Comparison of ENCODE assay signal across 9 cellular contexts in genomic region chr1:206734499-206735142, GRCh38. TPM values are rescaled to one million over a fixed set of nuclear protein-coding genes. Genes with fewer than 3 reads are reported as not detected.
A peak's percentile ranks its signal among the peaks of the same experiment; 100 is the strongest.
DNase-seq lines count a peak whose midpoint lies in the region; ATAC-seq lines count a peak whose summit lies in the region.
"Had no signal": no experiment of that assay in that cellular context is flagged by ENCODE, and none has a peak within 500 bp of the region (broad histone marks: within the 10 kb centered on the region; RNA-seq: fewer than 3 reads in every experiment).

No MANE protein-coding gene starts in this region.

- H3K4me3 ChIP-seq in effector memory CD4-positive, alpha-beta T cell (ENCODE audit: insufficient read depth, low read depth, low read length, poor library complexity, severe bottlenecking) = no peak overlapping the region
- H3K4me3 ChIP-seq in thymus (ENCODE audit: low read length) = no peak overlapping the region

- peaks cover 26% of the 10 kb centered on the region for H3K36me3 Mint-ChIP-seq in activated CD4-positive, alpha-beta memory T cell treated with anti-CD3 and anti-CD28 coated beads for 36 hours
- H3K36me3 Mint-ChIP-seq in natural killer cell treated with Interleukin-12 subunit alpha and Interleukin-12 subunit beta and Interleukin-15 and Interleukin-18, amount 100 ng/mL, for 72 hours = peaks cover 14% of the 10 kb centered on the region

- peaks cover 57% of the 10 kb centered on the region for H3K4me1 Mint-ChIP-seq in activated CD4-positive, alpha-beta memory T cell treated with anti-CD3 and anti-CD28 coated beads for 36 hours (ENCODE audit: low read depth)
- peaks cover 63 to 74% of the 10 kb centered on the region in 2 donors for H3K4me1 Mint-ChIP-seq in natural killer cell treated with Interleukin-12 subunit alpha and Interleukin-12 subunit beta and Interleukin-15 and Interleukin-18, amount 100 ng/mL, for 72 hours (ENCODE audit: low read depth in 2 of 2)

- no peak overlapping the region for H3K4me3 Mint-ChIP-seq in activated CD4-positive, alpha-beta memory T cell treated with anti-CD3 and anti-CD28 coated beads for 36 hours
- peak overlapping the region; percentile 10 for H3K4me3 Mint-ChIP-seq in natural killer cell treated with Interleukin-12 subunit alpha and Interleukin-12 subunit beta and Interleukin-15 and Interleukin-18, amount 100 ng/mL, for 72 hours

- H3K4me1 ChIP-seq in effector memory CD4-positive, alpha-beta T cell (ENCODE audit: control insufficient read depth, insufficient read depth, low read length, poor library complexity, severe bottlenecking) = peaks cover 39% of the 10 kb centered on the region
- peaks cover 36% of the 10 kb centered on the region for H3K4me1 ChIP-seq in thymus (ENCODE audit: control insufficient read depth, insufficient read depth, low read length)

- peak in 1 of 2 donors; percentile 52 for ATAC-seq in natural killer cell treated with Interleukin-12 subunit alpha and Interleukin-12 subunit beta and Interleukin-15 and Interleukin-18, amount 100 ng/mL, for 72 hours
- no peak for ATAC-seq in HG03045 (IDR thresholded peaks at IDR 0.05; ENCODE audit: unreplicated experiment)

- POLR2A ChIA-PET in activated CD4-positive, alpha-beta memory T cell treated with anti-CD3 and anti-CD28 coated beads for 36 hours (lab: Charles Lee) = interaction anchor here (0.8 to 1.3 kb wide), 4 partner anchors 56 to 75 kb away, joined by 3 to 7 read pairs (median 4); no protein-coding TSS in a partner anchor

- peaks cover 37% of the 10 kb centered on the region for H3K36me3 ChIP-seq in effector memory CD4-positive, alpha-beta T cell (ENCODE audit: control insufficient read depth, insufficient read depth, low read length)
- peaks cover 43% of the 10 kb centered on the region for H3K36me3 ChIP-seq in thymus (ENCODE audit: control insufficient read depth, insufficient read depth)

- WGBS in thymus = 79% methylated on average over 9 of the region's 9 CpGs

- peak overlapping the region; percentile 16 for H3K27ac Mint-ChIP-seq in activated CD4-positive, alpha-beta memory T cell treated with anti-CD3 and anti-CD28 coated beads for 36 hours
- H3K27ac Mint-ChIP-seq in natural killer cell treated with Interleukin-12 subunit alpha and Interleukin-12 subunit beta and Interleukin-15 and Interleukin-18, amount 100 ng/mL, for 72 hours = peak overlapping the region; percentile 26 to 51

- no peaks in the 10 kb centered on the region for H3K27me3 ChIP-seq in effector memory CD4-positive, alpha-beta T cell (replicated peaks; ENCODE audit: control insufficient read depth, insufficient read depth, low read length, poor library complexity, severe bottlenecking)
- H3K27me3 ChIP-seq in thymus (ENCODE audit: control insufficient read depth, insufficient read depth) = no peaks in the 10 kb centered on the region

- no peaks in the 10 kb centered on the region for H3K27me3 Mint-ChIP-seq in activated CD4-positive, alpha-beta memory T cell treated with anti-CD3 and anti-CD28 coated beads for 36 hours
- no peaks in the 10 kb centered on the region for H3K27me3 Mint-ChIP-seq in natural killer cell treated with Interleukin-12 subunit alpha and Interleukin-12 subunit beta and Interleukin-15 and Interleukin-18, amount 100 ng/mL, for 72 hours

- no peaks in the 10 kb centered on the region for H3K9me3 Mint-ChIP-seq in activated CD4-positive, alpha-beta memory T cell treated with anti-CD3 and anti-CD28 coated beads for 36 hours
- no peaks in the 10 kb centered on the region for H3K9me3 Mint-ChIP-seq in natural killer cell treated with Interleukin-12 subunit alpha and Interleukin-12 subunit beta and Interleukin-15 and Interleukin-18, amount 100 ng/mL, for 72 hours

- CTCF ChIA-PET in activated CD4-positive, alpha-beta memory T cell treated with anti-CD3 and anti-CD28 coated beads for 36 hours (lab: Charles Lee) = interaction anchor here (0.6 to 9.3 kb wide), 68 partner anchors 9 to 333 kb away, joined by 3 to 315 read pairs (median 5); partner anchors contain the start of genes DYRK3, FCMR, IL10 and IL19

- intact Hi-C loops in activated CD4-positive, alpha-beta memory T cell treated with anti-CD3 and anti-CD28 coated beads for 36 hours (cut with micrococcal nuclease) = loop anchor here (1.0 kb wide), 3 partner anchors 8 to 178 kb away; no protein-coding TSS in a partner anchor

- no peaks in the 10 kb centered on the region for H3K9me3 ChIP-seq in effector memory CD4-positive, alpha-beta T cell (ENCODE audit: control insufficient read depth, low read length)
- H3K9me3 ChIP-seq in thymus (ENCODE audit: control insufficient read depth) = no peaks in the 10 kb centered on the region

- DNase-seq in NCI-H2081 (lab: John Stamatoyannopoulos, UW) (peak; percentile 43 to 54), NCI-H2081 treated with DMSO at 0.1 percent for 48 hours (lab: John Stamatoyannopoulos, UW) (no peak), NCI-H187 treated with DMSO at 0.1 percent for 48 hours (lab: John Stamatoyannopoulos, UW) (peak; percentile 38)
- peak; percentile 85 for DNase-seq in activated CD4-positive, alpha-beta memory T cell treated with anti-CD3 and anti-CD28 coated beads for 36 hours
- DNase-seq in effector memory CD4-positive, alpha-beta T cell = peak; percentile 46 to 60 (median 57)
- DNase-seq in natural killer cell treated with Interleukin-12 subunit alpha and Interleukin-12 subunit beta and Interleukin-15 and Interleukin-18, amount 100 ng/mL, for 72 hours (ENCODE audit: low spot score) = no peak

- peak overlapping the region; percentile 14 for H3K27ac ChIP-seq in effector memory CD4-positive, alpha-beta T cell (ENCODE audit: insufficient read depth, low read length, poor library complexity, severe bottlenecking)
- H3K27ac ChIP-seq in thymus (ENCODE audit: low read depth) = peak overlapping the region; percentile 3

RNA-seq across cellular contexts. Expression of gene IL19, which starts 36.0 kb away (rescaled TPM):
- under 1 TPM in 1 of 2 experiments, not detected in 1; 0.21 TPM for total RNA-seq in activated CD4-positive, alpha-beta memory T cell treated with anti-CD3 and anti-CD28 coated beads for 36 hours
- not detected for total RNA-seq in natural killer cell treated with Interleukin-12 subunit alpha and Interleukin-12 subunit beta and Interleukin-15 and Interleukin-18, amount 100 ng/mL, for 72 hours
- polyA plus RNA-seq in thymus = 1.0 TPM
- total RNA-seq: frontal cortex had no signal

RNA-seq across cellular contexts. Expression of gene IL10, which starts 37.7 kb away (rescaled TPM):
- 10 to 100 TPM; 17.3 to 18.5 TPM for total RNA-seq in activated CD4-positive, alpha-beta memory T cell treated with anti-CD3 and anti-CD28 coated beads for 36 hours
- under 1 TPM in 1 of 2 donors, not detected in 1; 0.95 TPM for total RNA-seq in natural killer cell treated with Interleukin-12 subunit alpha and Interleukin-12 subunit beta and Interleukin-15 and Interleukin-18, amount 100 ng/mL, for 72 hours
- 19.1 TPM for polyA plus RNA-seq in thymus

RNA-seq across cellular contexts. Expression of gene MAPKAPK2, which starts 49.9 kb away (rescaled TPM):
- 10 to 100 TPM; 96.9 to 97.4 TPM for total RNA-seq in activated CD4-positive, alpha-beta memory T cell treated with anti-CD3 and anti-CD28 coated beads for 36 hours
- total RNA-seq in natural killer cell treated with Interleukin-12 subunit alpha and Interleukin-12 subunit beta and Interleukin-15 and Interleukin-18, amount 100 ng/mL, for 72 hours = 100 to 1,000 TPM; 104 to 115 TPM
- 72.3 TPM for polyA plus RNA-seq in thymus

Comparison
In these comparisons a context has a peak if more than half of its experiments do, and no peak if none do; other contexts are left out.
1. DNase-seq: peak in NCI-H2081 (2 of 2), NCI-H187 treated with DMSO at 0.1 percent for 48 hours (single experiment), activated CD4-positive, alpha-beta memory T cell treated with anti-CD3 and anti-CD28 coated beads for 36 hours (single experiment) and effector memory CD4-positive, alpha-beta T cell (3 of 3); none in NCI-H2081 treated with DMSO at 0.1 percent for 48 hours (single experiment) and natural killer cell treated with Interleukin-12 subunit alpha and Interleukin-12 subunit beta and Interleukin-15 and Interleukin-18, amount 100 ng/mL, for 72 hours (single experiment).
2. RNA of gene IL10, which starts 37.7 kb away (total RNA-seq): 17.3 to 18.5 TPM in activated CD4-positive, alpha-beta memory T cell treated with anti-CD3 and anti-CD28 coated beads for 36 hours; 0.95 TPM in natural killer cell treated with Interleukin-12 subunit alpha and Interleukin-12 subunit beta and Interleukin-15 and Interleukin-18, amount 100 ng/mL, for 72 hours; every median in the first group is over 4 times any median in the second.